Comparison of ENCODE assay signal across 30 cellular contexts in the genomic region with DNA sequence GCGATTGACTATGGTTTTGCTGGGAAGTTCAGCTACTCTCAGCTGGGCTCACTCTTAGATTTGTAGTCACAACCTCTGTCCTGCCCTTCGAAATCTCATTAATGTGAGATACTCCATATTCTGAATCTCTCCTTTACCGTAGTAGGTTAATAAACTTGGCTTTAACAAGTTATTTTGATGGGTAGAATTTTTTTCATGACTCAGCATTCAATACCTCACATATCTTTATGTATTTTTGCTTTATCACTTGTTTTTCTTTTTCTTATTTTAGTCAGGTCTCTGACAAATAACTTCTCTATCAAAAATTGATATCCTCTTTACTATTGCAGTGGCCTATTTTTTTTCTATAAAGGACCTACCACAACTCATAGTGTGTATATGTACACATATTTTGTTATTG.
"Had no signal": no experiment of that assay in that cellular context is flagged by ENCODE, and none has a peak within 500 bp of the region (broad histone marks: within the 10 kb centered on the region; RNA-seq: fewer than 3 reads in every experiment).

No MANE protein-coding gene starts in this region.

- H3K4me1 ChIP-seq: left lung, lower lobe of right lung, pancreas, prostate gland, sigmoid colon, spleen, suprapubic skin, tibial nerve, uterus had no signal

- H3K9me3 Mint-ChIP-seq: nephron, neural crest cell, type B pancreatic cell had no signal

- DNase-seq: hypothalamus; immature natural killer cell; kidney; left colon; left lung; lower lobe of right lung; mammary epithelial cell; mesenchymal stem cell; naive thymus-derived CD8-positive, alpha-beta T cell; nucleus accumbens; pancreas; posterior cingulate gyrus; retina; right cardiac atrium; sigmoid colon; small intestine; spleen; stimulated activated CD4-positive, alpha-beta T cell treated with anti-CD3 and anti-CD28 coated beads, Interleukin-4, amount 100 ng/mL, for 24 hours; stimulated activated naive CD4-positive, alpha-beta T cell; uterus had no signal

- ATAC-seq: left colon; left lung; lower lobe of right lung; naive thymus-derived CD8-positive, alpha-beta T cell; pancreas; right cardiac atrium; stimulated activated effector memory CD8-positive, alpha-beta T cell treated with anti-CD3 and anti-CD28 coated beads, Interleukin-12 subunit alpha, Interleukin-12 subunit beta, amount 100 ng/mL, for 72 hours had no signal

- H3K27ac Mint-ChIP-seq: immature natural killer cell; naive thymus-derived CD8-positive, alpha-beta T cell; nephron; stimulated activated effector memory CD8-positive, alpha-beta T cell treated with anti-CD3 and anti-CD28 coated beads, Interleukin-12 subunit alpha, Interleukin-12 subunit beta, amount 100 ng/mL, for 72 hours; stimulated activated naive CD8-positive, alpha-beta T cell treated with anti-CD3 and anti-CD28 coated beads, Interleukin-15, Interleukin-2, amounts not matched to agents 100 ng/mL and 50 ng/mL, for 24 hours; type B pancreatic cell had no signal

- H3K27me3 Mint-ChIP-seq: naive thymus-derived CD8-positive, alpha-beta T cell; stimulated activated naive CD8-positive, alpha-beta T cell treated with anti-CD3 and anti-CD28 coated beads, Interleukin-15, Interleukin-2, amounts not matched to agents 100 ng/mL and 50 ng/mL, for 24 hours; type B pancreatic cell had no signal

- H3K4me3 ChIP-seq: left lung, lower lobe of right lung, pancreas, prostate gland, sigmoid colon, spleen, suprapubic skin, thoracic aorta, tibial nerve, uterus had no signal

- FAIRE-seq: islet of Langerhans had no signal

- H3K36me3 ChIP-seq: left lung, lower lobe of right lung, pancreas, prostate gland, sigmoid colon, spleen, suprapubic skin, thoracic aorta, tibial nerve, uterus had no signal

- H3K4me1 Mint-ChIP-seq: immature natural killer cell; naive thymus-derived CD8-positive, alpha-beta T cell; neural crest cell; stimulated activated effector memory CD8-positive, alpha-beta T cell treated with anti-CD3 and anti-CD28 coated beads, Interleukin-12 subunit alpha, Interleukin-12 subunit beta, amount 100 ng/mL, for 72 hours had no signal

- H3K36me3 Mint-ChIP-seq: immature natural killer cell; naive thymus-derived CD8-positive, alpha-beta T cell; stimulated activated effector memory CD8-positive, alpha-beta T cell treated with anti-CD3 and anti-CD28 coated beads, Interleukin-12 subunit alpha, Interleukin-12 subunit beta, amount 100 ng/mL, for 72 hours; type B pancreatic cell had no signal

- H3K27me3 ChIP-seq: left lung, pancreas, sigmoid colon, spleen, suprapubic skin, tibial nerve, uterus had no signal

- H3K9me3 ChIP-seq: lower lobe of right lung, pancreas, prostate gland, sigmoid colon, spleen, thoracic aorta, tibial nerve, uterus had no signal

- H3K27ac ChIP-seq: left lung, lower lobe of right lung, pancreas, prostate gland, sigmoid colon, spleen, suprapubic skin, thoracic aorta, tibial nerve, uterus had no signal

- H3K4me3 Mint-ChIP-seq: immature natural killer cell; naive thymus-derived CD8-positive, alpha-beta T cell; nephron; neural crest cell; stimulated activated effector memory CD8-positive, alpha-beta T cell treated with anti-CD3 and anti-CD28 coated beads, Interleukin-12 subunit alpha, Interleukin-12 subunit beta, amount 100 ng/mL, for 72 hours; stimulated activated naive CD8-positive, alpha-beta T cell treated with anti-CD3 and anti-CD28 coated beads, Interleukin-15, Interleukin-2, amounts not matched to agents 100 ng/mL and 50 ng/mL, for 24 hours; type B pancreatic cell had no signal
